Comparison of ENCODE assay signal across 15 cellular contexts in genomic region chr15:63065262-63066234, GRCh38. TPM values are rescaled to one million over a fixed set of nuclear protein-coding genes. Genes with fewer than 3 reads are reported as not detected.
A peak's percentile ranks its signal among the peaks of the same experiment; 100 is the strongest.
DNase-seq lines count a peak whose midpoint lies in the region; ATAC-seq and TF ChIP-seq lines count a peak whose summit lies in the region.
"Had no signal": no experiment of that assay in that cellular context is flagged by ENCODE, and none has a peak within 500 bp of the region (broad histone marks: within the 10 kb centered on the region; RNA-seq: fewer than 3 reads in every experiment).

No MANE protein-coding gene starts in this region.

- intact Hi-C loops in sigmoid colon (cut with DNase I) = no loop called here

- H3K27me3 ChIP-seq in sigmoid colon = no peaks in the 10 kb centered on the region

- H3K36me3 ChIP-seq in sigmoid colon = peaks cover 49 to 98% (median 84%) of the 10 kb centered on the region in 4 donors

- no peak for TF ChIP-seq CTCF in fibroblast of pulmonary artery (IDR thresholded peaks at IDR 0.05; ENCODE audit: low read length, missing control alignments)
- TF ChIP-seq CTCF in sigmoid colon (IDR thresholded peaks at IDR 0.05) = no peak

- no peaks in the 10 kb centered on the region for H3K9me3 ChIP-seq in sigmoid colon

- H3K4me3 ChIP-seq in fibroblast of pulmonary artery (replicated peaks; ENCODE audit: low read depth, low read length) (no peak overlapping the region), sigmoid colon (no peak overlapping the region)

- TF ChIP-seq EP300 in sigmoid colon (IDR thresholded peaks at IDR 0.05) = no peak

- H3K4me1 ChIP-seq in sigmoid colon = peaks cover 0 to 95% (median 88%) of the 10 kb centered on the region in 4 donors

- no peak for ATAC-seq in HG02870 (IDR thresholded peaks at IDR 0.05; ENCODE audit: unreplicated experiment)
- ATAC-seq: Panc1 had no signal

- TF ChIP-seq POLR2A in sigmoid colon (IDR thresholded peaks at IDR 0.05) = no peak

- peak overlapping the region; percentile 62 to 99 (median 98) for H3K27ac ChIP-seq in sigmoid colon
- H3K27ac ChIP-seq: 22Rv1 had no signal

- peak; percentile 27 for DNase-seq in DMS 273 (lab: John Stamatoyannopoulos, UW; ENCODE audit: unreplicated experiment)
- no peak for DNase-seq in DMS 273 treated with DMSO at 0.1 percent for 48 hours (lab: John Stamatoyannopoulos, UW)
- DNase-seq in NCI-H446 treated with DMSO at 0.1 percent for 48 hours (lab: John Stamatoyannopoulos, UW) = peak; percentile 4
- peak; percentile 7 for DNase-seq in fibroblast of pulmonary artery (ENCODE audit: low read depth)
- DNase-seq in sigmoid colon = no peak
- no peak for DNase-seq in SK-N-DZ (ENCODE audit: low spot score)
- no peak for DNase-seq in superior temporal gyrus (ENCODE audit: extremely low spot score)
- DNase-seq: amygdala, COR-L47, foreskin melanocyte, immature natural killer cell, naive B cell had no signal

- 84 to 89% methylated on average over 8 of the region's 8 CpGs for WGBS in sigmoid colon, 2 donors

RNA-seq across cellular contexts. Expression of gene TPM1, which starts 23.0 kb away (rescaled TPM):
- total RNA-seq in sigmoid colon = 1,000 to 10,000 TPM; 2,634 to 4,179 (median 3,850) TPM
- polyA plus RNA-seq in sigmoid colon = 100 to 1,000 TPM; 438 to 950 (median 563) TPM
- 151 and 160 TPM in 2 replicates for polyA plus RNA-seq in SK-N-DZ (2014; cell fraction: cytosol; rRNA removed)
- polyA plus RNA-seq in SK-N-DZ (2014; cell fraction: nucleus; rRNA removed) = 148 and 158 TPM in 2 replicates

RNA-seq across cellular contexts. Expression of gene LACTB, which starts 56.1 kb away (rescaled TPM):
- total RNA-seq in sigmoid colon = 10 to 100 TPM in 1 of 4 donors, 1 to 10 TPM in 3; 7.2 to 11.2 (median 8.4) TPM
- 10 to 100 TPM; 14.9 to 32.4 (median 21.6) TPM for polyA plus RNA-seq in sigmoid colon
- polyA plus RNA-seq in SK-N-DZ (2014; cell fraction: cytosol; rRNA removed) = 6.7 and 9.9 TPM in 2 replicates
- polyA plus RNA-seq in SK-N-DZ (2014; cell fraction: nucleus; rRNA removed) = 7.7 and 17.2 TPM in 2 replicates

Comparison
In these comparisons a context has a peak if more than half of its experiments do, and no peak if none do; other contexts are left out.
1. DNase-seq: peak in DMS 273 (single experiment), NCI-H446 treated with DMSO at 0.1 percent for 48 hours (single experiment) and fibroblast of pulmonary artery (single experiment); none in DMS 273 treated with DMSO at 0.1 percent for 48 hours (single experiment), sigmoid colon (single experiment), SK-N-DZ (single experiment) and superior temporal gyrus (single experiment).